9 cellular contexts compared by ENCODE assay signal in genomic region chr12:116426391-116427136, GRCh38.
DNase-seq lines count a peak whose midpoint lies in the region; TF ChIP-seq lines count a peak whose summit lies in the region.
"Had no signal": no experiment of that assay in that cellular context is flagged by ENCODE, and none has a peak within 500 bp of the region (broad histone marks: within the 10 kb centered on the region; RNA-seq: fewer than 3 reads in every experiment).

No MANE protein-coding gene starts in this region.

- POLR2A ChIA-PET in Caco-2 (lab: Charles Lee) (interaction anchor here (1.3 kb wide), 1 partner anchor 20 kb away, joined by 3 read pairs; no protein-coding TSS in a partner anchor), RWPE1 (lab: Yijun Ruan, JAX; ENCODE audit: low non-redundant PET) (no interaction called here)

- H3K79me2 ChIP-seq in osteoblast (ENCODE audit: insufficient read depth, low read length), result no peaks in the 10 kb centered on the region

- peak overlapping the region; percentile 64 for H3K4me3 Mint-ChIP-seq in Caco-2 (ENCODE audit: unreplicated experiment)

- H3K27ac ChIP-seq in RWPE1 (peak overlapping the region; percentile 78), osteoblast (ENCODE audit: low read depth, low read length) (peak overlapping the region; percentile 71), WERI-Rb-1 (no peak overlapping the region)
- H3K27ac ChIP-seq: epithelial cell of prostate had no signal

- intact Hi-C loops in Caco-2 (cut with micrococcal nuclease; ENCODE audit: unreplicated experiment), result loop anchor here (1.0 to 10.0 kb wide), 9 partner anchors 20 to 211 kb away; partner anchors contain the start of gene MED13L

- peak; percentile 82 to 92 for DNase-seq in Caco-2
- DNase-seq in RWPE1 (ENCODE audit: low spot score), result peak; percentile 93
- DNase-seq in fibroblast of pulmonary artery (ENCODE audit: low read depth), result peak; percentile 98
- DNase-seq in osteoblast (ENCODE audit: insufficient read length, low spot score, missing footprints), result peak; percentile 94
- DNase-seq in NCI-H146 (lab: John Stamatoyannopoulos, UW), result no peak
- DNase-seq in NCI-H2081 treated with DMSO at 0.1 percent for 48 hours (lab: John Stamatoyannopoulos, UW), result no peak
- DNase-seq in WERI-Rb-1, result no peak
- DNase-seq in middle frontal gyrus (ENCODE audit: extremely low spot score, low spot score), result no peak

- H3K9me3 Mint-ChIP-seq in Caco-2 (ENCODE audit: unreplicated experiment), result no peaks in the 10 kb centered on the region

- no peaks in the 10 kb centered on the region for H4K20me1 ChIP-seq in osteoblast (ENCODE audit: insufficient read depth, low read length)

- H3K4me3 ChIP-seq in Caco-2 (ENCODE audit: low read depth, low read length) (no peak overlapping the region), fibroblast of pulmonary artery (replicated peaks; ENCODE audit: low read depth, low read length) (no peak overlapping the region), osteoblast (ENCODE audit: insufficient read depth, low read length) (peak overlapping the region; percentile 43), WERI-Rb-1 (ENCODE audit: low read depth, low read length) (no peak overlapping the region)

- H3K36me3 ChIP-seq in Caco-2 (ENCODE audit: control insufficient read depth, insufficient read depth, low read length), result no peaks in the 10 kb centered on the region
- no peaks in the 10 kb centered on the region for H3K36me3 ChIP-seq in osteoblast (ENCODE audit: insufficient read depth, low read length)
- H3K36me3 ChIP-seq in WERI-Rb-1, result no peaks in the 10 kb centered on the region

- CTCF ChIA-PET in Caco-2 (lab: Charles Lee) (interaction anchor here (0.8 kb wide), 2 partner anchors 11 to 77 kb away, joined by 3 read pairs; no protein-coding TSS in a partner anchor), RWPE1 (lab: Yijun Ruan, JAX) (interaction anchor here (0.6 kb wide), 1 partner anchor 402 kb away, joined by 3 read pairs; no protein-coding TSS in a partner anchor)

- H3K9me3 ChIP-seq in Caco-2, result peaks cover 2% of the 10 kb centered on the region; the same call in 1 of the 2 replicates
- H3K9me3 ChIP-seq in osteoblast (ENCODE audit: low read depth, low read length), result no peaks in the 10 kb centered on the region
- no peaks in the 10 kb centered on the region for H3K9me3 ChIP-seq in WERI-Rb-1 (ENCODE audit: severe bottlenecking)

- no peaks in the 10 kb centered on the region for H3K27me3 Mint-ChIP-seq in Caco-2 (ENCODE audit: insufficient read depth, unreplicated experiment)

- H3K4me2 ChIP-seq in osteoblast (ENCODE audit: insufficient read depth, low read length), result peak overlapping the region; percentile 74

- BruUV-seq in Caco-2 (replicated peaks; lab: Mats Ljungman, UMichigan), result TSS peak; percentile 94

- peak overlapping the region; percentile 84 for H3K27ac Mint-ChIP-seq in Caco-2 (ENCODE audit: unreplicated experiment)

- H3K4me1 ChIP-seq in Caco-2 (peaks cover 45% of the 10 kb centered on the region), osteoblast (ENCODE audit: insufficient read depth, low read length) (peaks cover 31% of the 10 kb centered on the region)

- H3K36me3 Mint-ChIP-seq in Caco-2 (ENCODE audit: insufficient read depth, unreplicated experiment), result peaks cover 6% of the 10 kb centered on the region

- no peaks in the 10 kb centered on the region for H3K27me3 ChIP-seq in Caco-2 (replicated peaks; ENCODE audit: control insufficient read depth, insufficient read depth, low read length)
- no peaks in the 10 kb centered on the region for H3K27me3 ChIP-seq in osteoblast (ENCODE audit: insufficient read depth, low read length)
- no peaks in the 10 kb centered on the region for H3K27me3 ChIP-seq in WERI-Rb-1 (ENCODE audit: insufficient read depth, low read depth, severe bottlenecking)

- TF ChIP-seq CTCF in Caco-2 (IDR thresholded peaks at IDR 0.05; ENCODE audit: insufficient read depth in 1 of 2, low read depth in 1 of 2, low read length in 1 of 2, severe bottlenecking in 1 of 2, unreplicated experiment in 1 of 2) (peak; percentile 36 to 50), RWPE1 (conservative IDR thresholded peaks at IDR 0.05; ENCODE audit: low read depth) (no peak; the same call in 1 of the 2 replicates), fibroblast of pulmonary artery (IDR thresholded peaks at IDR 0.05; ENCODE audit: low read length, missing control alignments) (peak; percentile 68), osteoblast (IDR thresholded peaks at IDR 0.05; ENCODE audit: extremely low read depth, low read depth, low read length) (peak; percentile 76), WERI-Rb-1 (IDR thresholded peaks at IDR 0.05; ENCODE audit: low read depth, low read length) (no peak)

- H3K4me1 Mint-ChIP-seq in Caco-2 (ENCODE audit: low read depth, unreplicated experiment), result peaks cover 32% of the 10 kb centered on the region

- H2AFZ ChIP-seq in osteoblast (ENCODE audit: low read length), result peak overlapping the region; percentile 75

Comparison
In these comparisons a context has a peak if more than half of its experiments do, and no peak if none do; other contexts are left out.
1. DNase-seq: peak in Caco-2 (2 of 2), RWPE1 (single experiment), fibroblast of pulmonary artery (single experiment) and osteoblast (single experiment); none in NCI-H146 (single experiment), NCI-H2081 treated with DMSO at 0.1 percent for 48 hours (single experiment), WERI-Rb-1 (single experiment) and middle frontal gyrus (single experiment).
2. CTCF ChIP-seq: peak in Caco-2 (2 of 2), fibroblast of pulmonary artery (single experiment) and osteoblast (single experiment); none in RWPE1 (single experiment) and WERI-Rb-1 (single experiment).